In genomic region chr1:215677112-215677511, GRCh38 we compare ENCODE assay signal across 22 cellular contexts.
DNase-seq lines count a peak whose midpoint lies in the region; ATAC-seq, FAIRE-seq and TF ChIP-seq lines count a peak whose summit lies in the region.
"Had no signal": no experiment of that assay in that cellular context is flagged by ENCODE, and none has a peak within 500 bp of the region (broad histone marks: within the 10 kb centered on the region; RNA-seq: fewer than 3 reads in every experiment).

No MANE protein-coding gene starts in this region.

- POLR2A ChIA-PET in K562 (lab: Yijun Ruan, JAX), result no interaction called here

- H3K27ac ChIP-seq in C4-2B, result no peak overlapping the region
- no peak overlapping the region for H3K27ac ChIP-seq in K562 (ENCODE audit: extremely low read depth, low read depth, low read length)
- no peak overlapping the region for H3K27ac ChIP-seq in liver (ENCODE audit: low read depth in 1 of 2, low read length in 2 of 2)
- H3K27ac ChIP-seq: GM23248 had no signal

- H3K4me2 ChIP-seq in K562 (ENCODE audit: insufficient read depth, low read length), result no peak overlapping the region

- intact Hi-C loops in K562 (cut with micrococcal nuclease) (no loop called here), head of caudate nucleus (cut with DNase I) (no loop called here), Right ventricle myocardium superior (cut with DNase I) (no loop called here)

- CTCF ChIA-PET in K562 (lab: Yijun Ruan, JAX; ENCODE audit: low intra/inter-chr PET ratio), result no interaction called here

- BruUV-seq in K562 (replicated peaks; lab: Mats Ljungman, UMichigan), result no TSS peak

- TF ChIP-seq RAD21 in K562 (CRISPR knock-in tag; conservative IDR thresholded peaks at IDR 0.05 in 1 of 2, IDR thresholded peaks at IDR 0.05 in 1 of 2), result no peak
- TF ChIP-seq RAD21 in liver (IDR thresholded peaks at IDR 0.05), result peak; percentile 61 to 73

- H3K9ac ChIP-seq in K562 (ENCODE audit: insufficient read depth in 1 of 2, low read depth in 2 of 2, low read length in 2 of 2), result no peak overlapping the region
- H3K9ac ChIP-seq in liver (ENCODE audit: low read depth in 1 of 2, low read length in 2 of 2), result no peak overlapping the region
- H3K9ac ChIP-seq: GM23248 had no signal

- TF ChIP-seq POLR2A in K562 (conservative IDR thresholded peaks at IDR 0.05), result no peak

- no peaks in the 10 kb centered on the region for H3K4me1 ChIP-seq in K562 (replicated peaks in 1 of 2; ENCODE audit: control insufficient read depth in 2 of 2, insufficient read depth in 2 of 2, low read length in 2 of 2)
- H3K4me1 ChIP-seq in liver (ENCODE audit: control insufficient read depth in 4 of 4, insufficient read depth in 4 of 4, low read length in 3 of 4), result peaks cover 0 to 10% (median 2%) of the 10 kb centered on the region in 4 donors
- H3K4me1 ChIP-seq: HAP-1 had no signal

- H3K79me2 ChIP-seq in K562 (ENCODE audit: control insufficient read depth, insufficient read depth, low read length), result no peaks in the 10 kb centered on the region

- H3K27me3 ChIP-seq in K562 (ENCODE audit: control insufficient read depth in 2 of 2, insufficient read depth in 2 of 2, low read length in 2 of 2) (no peaks in the 10 kb centered on the region), liver (ENCODE audit: control insufficient read depth in 4 of 4, insufficient read depth in 4 of 4, low read length in 3 of 4) (no peaks in the 10 kb centered on the region)
- H3K27me3 ChIP-seq: MG63 had no signal

- no peaks in the 10 kb centered on the region for H3K36me3 ChIP-seq in K562 (ENCODE audit: control insufficient read depth, insufficient read depth, low read length)
- H3K36me3 ChIP-seq in liver (ENCODE audit: control insufficient read depth in 4 of 4, insufficient read depth in 3 of 4, low read depth in 1 of 4, low read length in 3 of 4), result no peaks in the 10 kb centered on the region
- H3K36me3 ChIP-seq: HAP-1, MG63 had no signal

- peak; percentile 14 for DNase-seq in HuH-7 (ENCODE audit: low spot score)
- DNase-seq in K562 (ENCODE audit: extremely low read depth in 1 of 4, low spot score in 3 of 4), result no peak
- no peak for DNase-seq in stimulated activated CD4-positive, alpha-beta T cell treated with anti-CD3 and anti-CD28 coated beads, Interleukin-2, amount 100 ng/mL, for 24 hours
- no peak for DNase-seq in head of caudate nucleus
- DNase-seq in Right ventricle myocardium superior, result no peak
- no peak for DNase-seq in NCI-H510A (lab: John Stamatoyannopoulos, UW)
- DNase-seq: CD4-positive, CD25-positive, alpha-beta regulatory T cell; GM23248; Kasumi-1; MG63; NCI-H146; NCI-H1930; NCI-H2107; NCI-H446; NCI-H526; RPMI8226; SHP77 treated with DMSO at 0.1 percent for 48 hours had no signal

- H4K20me1 ChIP-seq in K562 (replicated peaks; ENCODE audit: control insufficient read depth, insufficient read depth, low read length), result no peaks in the 10 kb centered on the region

- ATAC-seq in K562, result no peak
- ATAC-seq in Right ventricle myocardium superior (ENCODE audit: poor library complexity), result no peak

- no peaks in the 10 kb centered on the region for H3K9me1 ChIP-seq in K562 (ENCODE audit: control insufficient read depth, insufficient read depth, low read length)

- H3K4me3 ChIP-seq in K562, result no peak overlapping the region
- H3K4me3 ChIP-seq in liver (ENCODE audit: low read depth in 1 of 3, low read length in 3 of 3), result peak overlapping the region in 2 of 3 donors; percentile 9 to 11
- H3K4me3 ChIP-seq: GM23248, HAP-1, MG63 had no signal

- FAIRE-seq in K562 (lab: Jason Lieb, UNC), result no peak
- FAIRE-seq: D721Med, GM19239 had no signal

- in situ Hi-C loops in K562 (cut with MboI), result no loop called here

- peak; percentile 22 for TF ChIP-seq CTCF in C4-2B (conservative IDR thresholded peaks at IDR 0.05)
- TF ChIP-seq CTCF in K562 (IDR thresholded peaks at IDR 0.05 in 2 of 3, conservative IDR thresholded peaks at IDR 0.05 in 1 of 3; ENCODE audit: insufficient read depth in 2 of 3, low read depth in 1 of 3, low read length in 3 of 3), result no peak
- peak; percentile 30 for TF ChIP-seq CTCF in liver (IDR thresholded peaks at IDR 0.05; ENCODE audit: low read depth, low read length, missing input control)

- no peaks in the 10 kb centered on the region for H3K9me3 ChIP-seq in K562 (replicated peaks; ENCODE audit: control insufficient read depth, insufficient read depth, low read depth, low read length)
- no peaks in the 10 kb centered on the region for H3K9me3 ChIP-seq in liver (ENCODE audit: control insufficient read depth in 4 of 4, low read length in 3 of 4)
- H3K9me3 ChIP-seq: HAP-1, MG63 had no signal

- WGBS in K562 (ENCODE audit: insufficient coverage, low coverage, missing lambda C conversion rate), result 3% methylated on average over 4 of the region's 4 CpGs
- WGBS in liver, result 47% methylated on average over 4 of the region's 4 CpGs

- no peak overlapping the region for H2AFZ ChIP-seq in K562 (ENCODE audit: low read depth, low read length)
- H2AFZ ChIP-seq: GM23248 had no signal

- no peak for TF ChIP-seq EP300 in K562 (IDR thresholded peaks at IDR 0.05; ENCODE audit: low read length)

TF ChIP-seq in K562, 482 proteins besides CTCF, POLR2A, EP300 and RAD21:
- no peak for TF ChIP-seq RAD51 (IDR thresholded peaks at IDR 0.05; ENCODE audit: borderline replicate concordance, low read depth)
- TF ChIP-seq NFRKB (IDR thresholded peaks at IDR 0.05; ENCODE audit: low read depth), result no peak
- TF ChIP-seq ATF1 (CRISPR knock-in tag; IDR thresholded peaks at IDR 0.05), result no peak
- TF ChIP-seq ATF1 (tag; IDR thresholded peaks at IDR 0.05), result peak; percentile 23; the same call in 1 of the 2 replicates
TF ChIP-seq in K562: peak in this region for 1.

TF ChIP-seq in liver, 16 proteins besides CTCF, POLR2A, EP300 and RAD21:
- TF ChIP-seq RXRA (IDR thresholded peaks at IDR 0.05) (no peak), EGR1 (IDR thresholded peaks at IDR 0.05; ENCODE audit: low read depth in 2 of 2) (no peak), ZBTB33 (IDR thresholded peaks at IDR 0.05) (no peak), MAX (IDR thresholded peaks at IDR 0.05) (no peak), GABPA (IDR thresholded peaks at IDR 0.05 in 1 of 2, conservative IDR thresholded peaks at IDR 0.05 in 1 of 2) (no peak), NR2F2 (IDR thresholded peaks at IDR 0.05) (no peak), FOXA2 (IDR thresholded peaks at IDR 0.05) (no peak), FOXA1 (IDR thresholded peaks at IDR 0.05) (no peak), HNF4G (IDR thresholded peaks at IDR 0.05) (no peak), YY1 (IDR thresholded peaks at IDR 0.05) (no peak), TAF1 (conservative IDR thresholded peaks at IDR 0.05) (no peak), JUND (IDR thresholded peaks at IDR 0.05) (no peak), SP1 (IDR thresholded peaks at IDR 0.05) (no peak), HNF4A (conservative IDR thresholded peaks at IDR 0.05) (no peak), ATF3 (IDR thresholded peaks at IDR 0.05) (no peak)
- TF ChIP-seq, protein P1, sequence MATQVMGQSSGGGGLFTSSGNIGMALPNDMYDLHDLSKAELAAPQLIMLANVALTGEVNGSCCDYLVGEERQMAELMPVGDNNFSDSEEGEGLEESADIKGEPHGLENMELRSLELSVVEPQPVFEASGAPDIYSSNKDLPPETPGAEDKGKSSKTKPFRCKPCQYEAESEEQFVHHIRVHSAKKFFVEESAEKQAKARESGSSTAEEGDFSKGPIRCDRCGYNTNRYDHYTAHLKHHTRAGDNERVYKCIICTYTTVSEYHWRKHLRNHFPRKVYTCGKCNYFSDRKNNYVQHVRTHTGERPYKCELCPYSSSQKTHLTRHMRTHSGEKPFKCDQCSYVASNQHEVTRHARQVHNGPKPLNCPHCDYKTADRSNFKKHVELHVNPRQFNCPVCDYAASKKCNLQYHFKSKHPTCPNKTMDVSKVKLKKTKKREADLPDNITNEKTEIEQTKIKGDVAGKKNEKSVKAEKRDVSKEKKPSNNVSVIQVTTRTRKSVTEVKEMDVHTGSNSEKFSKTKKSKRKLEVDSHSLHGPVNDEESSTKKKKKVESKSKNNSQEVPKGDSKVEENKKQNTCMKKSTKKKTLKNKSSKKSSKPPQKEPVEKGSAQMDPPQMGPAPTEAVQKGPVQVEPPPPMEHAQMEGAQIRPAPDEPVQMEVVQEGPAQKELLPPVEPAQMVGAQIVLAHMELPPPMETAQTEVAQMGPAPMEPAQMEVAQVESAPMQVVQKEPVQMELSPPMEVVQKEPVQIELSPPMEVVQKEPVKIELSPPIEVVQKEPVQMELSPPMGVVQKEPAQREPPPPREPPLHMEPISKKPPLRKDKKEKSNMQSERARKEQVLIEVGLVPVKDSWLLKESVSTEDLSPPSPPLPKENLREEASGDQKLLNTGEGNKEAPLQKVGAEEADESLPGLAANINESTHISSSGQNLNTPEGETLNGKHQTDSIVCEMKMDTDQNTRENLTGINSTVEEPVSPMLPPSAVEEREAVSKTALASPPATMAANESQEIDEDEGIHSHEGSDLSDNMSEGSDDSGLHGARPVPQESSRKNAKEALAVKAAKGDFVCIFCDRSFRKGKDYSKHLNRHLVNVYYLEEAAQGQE (IDR thresholded peaks at IDR 0.05), result no peak

Comparison
In these comparisons a context has a peak if more than half of its experiments do, and no peak if none do; other contexts are left out.
1. CTCF ChIP-seq: peak in C4-2B (single experiment) and liver (single experiment); none in K562 (0 of 3).